25 cellular contexts compared by ENCODE assay signal in genomic region chr2:18422416-18423165, GRCh38.
"Had no signal": no experiment of that assay in that cellular context is flagged by ENCODE, and none has a peak within 500 bp of the region (broad histone marks: within the 10 kb centered on the region; RNA-seq: fewer than 3 reads in every experiment).

No MANE protein-coding gene starts in this region.

- H3K4me3 ChIP-seq: gastroesophageal sphincter, neural progenitor cell, smooth muscle cell, testis, uterus had no signal

- DNase-seq: activated B cell treated with CpG ODN at 0.5 μM for 24 hours; activated CD4-positive, alpha-beta T cell treated with anti-CD3 and anti-CD28 coated beads for 36 hours; activated CD4-positive, alpha-beta T cell treated with anti-CD3 and anti-CD28 coated beads, Interleukin-2, amount 50 U/mL, for 4 hours; activated CD8-positive, alpha-beta memory T cell treated with anti-CD3 and anti-CD28 coated beads, Interleukin-2, amount 50 U/mL, for 48 hours; activated naive CD4-positive, alpha-beta T cell treated with anti-CD3 and anti-CD28 coated beads, Interleukin-2, amount 10 ng/mL, durations not matched to agents 7 days and 5 days; activated T-cell treated with anti-CD3 and anti-CD28 coated beads, Interleukin-2, amount 50 U/mL, for 4 hours; caudate nucleus; dermis blood vessel endothelial cell; effector CD8-positive, alpha-beta T cell; head of caudate nucleus; hypothalamus; islet precursor cell; left cardiac atrium; naive B cell; posterior cingulate gyrus; stimulated activated CD4-positive, alpha-beta T cell treated with anti-CD3 and anti-CD28 coated beads, Interleukin-15, amount 100 ng/mL, for 24 hours; stimulated activated CD8-positive, alpha-beta memory T cell treated with anti-CD3 and anti-CD28 coated beads, Interleukin-4, amount 100 ng/mL, for 48 hours; stimulated activated naive CD4-positive, alpha-beta T cell; T-helper 17 cell; testis; trophoblast cell; uterus had no signal
